Comparison of ENCODE assay signal across 19 cellular contexts in genomic region chr12:67354966-67355365, GRCh38.
DNase-seq lines count a peak whose midpoint lies in the region; ATAC-seq, FAIRE-seq and TF ChIP-seq lines count a peak whose summit lies in the region.
"Had no signal": no experiment of that assay in that cellular context is flagged by ENCODE, and none has a peak within 500 bp of the region (broad histone marks: within the 10 kb centered on the region; RNA-seq: fewer than 3 reads in every experiment).

No MANE protein-coding gene starts in this region.

- no peak overlapping the region for H3K9ac ChIP-seq in MM.1S (ENCODE audit: low read length)

- 0 out of 2 replicates have a peak, but pooled peaks cover 4% of the 10 kb centered on the region for H3K4me1 ChIP-seq in MM.1S (ENCODE audit: low read length)
- H3K4me1 ChIP-seq in small intestine (ENCODE audit: control insufficient read depth in 2 of 2, insufficient read depth in 1 of 2, low read depth in 1 of 2, low read length in 1 of 2), result peaks cover 0 to 5% of the 10 kb centered on the region in 2 donors

- no peak overlapping the region for H3K4me2 ChIP-seq in MM.1S (ENCODE audit: low read depth, low read length)

- DNase-seq in EL, result peak; percentile 23
- DNase-seq in LNCaP clone FGC (ENCODE audit: low read depth), result no peak
- peak; percentile 38 for DNase-seq in choroid plexus epithelial cell (ENCODE audit: low read depth)
- no peak for DNase-seq in omental fat pad (ENCODE audit: low spot score)
- no peak for DNase-seq in MM.1S
- DNase-seq in ecto neural progenitor cell (ENCODE audit: low spot score), result no peak
- no peak for DNase-seq in small intestine
- DNase-seq: activated CD4-positive, CD25-positive, alpha-beta regulatory T cell; activated naive CD4-positive, alpha-beta T cell treated with anti-CD3 and anti-CD28 coated beads for 36 hours; effector CD8-positive, alpha-beta T cell; NCI-H1930; NCI-H748 treated with DMSO at 0.1 percent for 48 hours; RPMI8226; T-helper 1 cell had no signal

- no peaks in the 10 kb centered on the region for H3K36me3 ChIP-seq in MM.1S (replicated peaks; ENCODE audit: insufficient read depth, low read length)
- no peaks in the 10 kb centered on the region for H3K36me3 ChIP-seq in small intestine (ENCODE audit: control insufficient read depth in 2 of 2, insufficient read depth in 2 of 2, low read length in 2 of 2)
- H3K36me3 ChIP-seq: HAP-1, neutrophil, tibial nerve had no signal

- H4K20me1 ChIP-seq in MM.1S (ENCODE audit: insufficient read depth, low read length), result no peaks in the 10 kb centered on the region

- H3K27ac ChIP-seq in MM.1S (ENCODE audit: low read length), result no peak overlapping the region
- no peak overlapping the region for H3K27ac ChIP-seq in small intestine (ENCODE audit: low read depth in 1 of 2, low read length in 1 of 2)
- H3K27ac ChIP-seq: foreskin keratinocyte, neutrophil, tibial nerve had no signal

- no peak for FAIRE-seq in small intestine (lab: Jason Lieb, UNC)

- no peak overlapping the region for H2AFZ ChIP-seq in MM.1S (ENCODE audit: low read length)

- TF ChIP-seq CTCF in LNCaP clone FGC (IDR thresholded peaks at IDR 0.05; ENCODE audit: control insufficient read depth, extremely low read depth, insufficient read depth) (0 out of 2 replicates have a peak, but pooled peaks have one; percentile 6), choroid plexus epithelial cell (conservative IDR thresholded peaks at IDR 0.05; ENCODE audit: low read depth, low read length) (no peak), omental fat pad (IDR thresholded peaks at IDR 0.05) (no peak), MM.1S (IDR thresholded peaks at IDR 0.05; ENCODE audit: low read length) (no peak)

- H3F3A ChIP-seq in MM.1S (ENCODE audit: insufficient read depth, low read length), result no peaks in the 10 kb centered on the region

- H3K4me3 ChIP-seq in LNCaP clone FGC (ENCODE audit: low read depth, low read length), result no peak overlapping the region
- H3K4me3 ChIP-seq in choroid plexus epithelial cell (ENCODE audit: low read depth, low read length), result no peak overlapping the region
- no peak overlapping the region for H3K4me3 ChIP-seq in MM.1S (ENCODE audit: low read length)
- no peak overlapping the region for H3K4me3 ChIP-seq in small intestine (ENCODE audit: low read depth in 1 of 2, low read length in 2 of 2)
- H3K4me3 ChIP-seq: HAP-1, tibial nerve had no signal

- 76 to 94% (median 79%) methylated on average over 1 of the region's 1 CpG for WGBS in small intestine, 3 donors

- H3K9me2 ChIP-seq in MM.1S (replicated peaks; ENCODE audit: insufficient read depth, low read length), result no peaks in the 10 kb centered on the region

- ATAC-seq in omental fat pad (ENCODE audit: low FRiP score) (peak; percentile 35), HG02759 (IDR thresholded peaks at IDR 0.05; ENCODE audit: unreplicated experiment) (no peak)
- ATAC-seq: foreskin keratinocyte had no signal

- H3K79me2 ChIP-seq in MM.1S (ENCODE audit: low read length), result no peaks in the 10 kb centered on the region

- H3K27me3 ChIP-seq in MM.1S (replicated peaks; ENCODE audit: insufficient read depth, low read length), result no peaks in the 10 kb centered on the region
- H3K27me3 ChIP-seq in small intestine (ENCODE audit: control insufficient read depth in 2 of 2, insufficient read depth in 2 of 2, low read length in 2 of 2), result no peaks in the 10 kb centered on the region
- H3K27me3 ChIP-seq: foreskin keratinocyte, tibial nerve had no signal

- H3K9me3 ChIP-seq in MM.1S (replicated peaks; ENCODE audit: insufficient read depth, low read length) (no peaks in the 10 kb centered on the region), small intestine (ENCODE audit: control insufficient read depth, low read depth) (no peaks in the 10 kb centered on the region)
- H3K9me3 ChIP-seq: HAP-1, neutrophil, tibial nerve had no signal

Comparison
In these comparisons a context has a peak if more than half of its experiments do, and no peak if none do; other contexts are left out.
1. DNase-seq: peak in EL (single experiment) and choroid plexus epithelial cell (single experiment); none in LNCaP clone FGC (single experiment), omental fat pad (single experiment), MM.1S (single experiment), ecto neural progenitor cell (single experiment) and small intestine (single experiment).